36 cellular contexts compared by ENCODE assay signal in the genomic region with DNA sequence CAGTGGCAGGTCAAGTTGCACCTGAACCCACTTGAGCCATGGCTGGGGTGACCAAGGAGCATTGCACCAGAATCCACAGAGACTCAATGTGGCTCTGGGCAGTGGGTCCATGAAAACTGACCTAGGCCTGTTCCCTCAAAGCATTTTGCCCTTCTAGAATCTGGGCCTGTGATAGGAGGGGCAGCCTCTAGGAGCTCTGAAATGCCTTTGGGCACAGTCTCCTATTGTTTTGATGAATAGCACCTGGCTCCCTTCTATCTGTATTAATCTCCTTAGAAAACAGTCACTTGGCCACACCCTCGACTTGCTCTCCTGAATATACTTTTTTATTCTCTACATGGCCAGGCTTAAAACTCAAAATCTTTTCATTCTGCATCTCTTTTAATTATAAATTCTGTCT.
"Had no signal": no experiment of that assay in that cellular context is flagged by ENCODE, and none has a peak within 500 bp of the region (broad histone marks: within the 10 kb centered on the region; RNA-seq: fewer than 3 reads in every experiment).

No MANE protein-coding gene starts in this region.

- H3K36me3 ChIP-seq: ascending aorta, cardiac muscle cell, MG63, WERI-Rb-1 had no signal

- H3K36me3 Mint-ChIP-seq: activated naive CD4-positive, alpha-beta T cell treated with anti-CD3 and anti-CD28 coated beads, Interleukin-2, amount 50 U/mL, for 24 hours had no signal

- H3K27me3 Mint-ChIP-seq: activated naive CD4-positive, alpha-beta T cell treated with anti-CD3 and anti-CD28 coated beads, Interleukin-2, amount 50 U/mL, for 24 hours; activated naive CD8-positive, alpha-beta T cell treated with anti-CD3 and anti-CD28 coated beads, Interleukin-2, amount 10 ng/mL, durations not matched to agents 7 days and 5 days; activated T-cell treated with anti-CD3 and anti-CD28 coated beads, Interleukin-2, amount 50 U/mL, for 24 hours had no signal

- H3K27ac Mint-ChIP-seq: activated CD4-positive, alpha-beta T cell treated with anti-CD3 and anti-CD28 coated beads for 36 hours; activated CD4-positive, alpha-beta T cell treated with anti-CD3 and anti-CD28 coated beads, Interleukin-2, amount 10 ng/mL, durations not matched to agents 7 days and 5 days; activated CD8-positive, alpha-beta T cell treated with anti-CD3 and anti-CD28 coated beads, Interleukin-2, amount 10 ng/mL, durations not matched to agents 7 days and 5 days; activated naive CD4-positive, alpha-beta T cell treated with anti-CD3 and anti-CD28 coated beads, Interleukin-2, amount 50 U/mL, for 24 hours; activated naive CD8-positive, alpha-beta T cell treated with anti-CD3 and anti-CD28 coated beads, Interleukin-2, amount 10 ng/mL, durations not matched to agents 7 days and 5 days; activated T-cell treated with anti-CD3 and anti-CD28 coated beads, Interleukin-2, amount 50 U/mL, for 24 hours; activated T-helper 2 cell treated with anti-CD3 and anti-CD28 coated beads, Interferon-gamma antibody, Interleukin-2, Interleukin-4, amounts not matched to agents 10 μg/mL and 5 μg/mL and 100 μg/mL, durations not matched to agents 14 hours and 24 hours and 36 hours had no signal

- H3K9me3 Mint-ChIP-seq: activated CD4-positive, alpha-beta T cell treated with anti-CD3 and anti-CD28 coated beads, Interleukin-2, amount 10 ng/mL, durations not matched to agents 7 days and 5 days; activated naive CD4-positive, alpha-beta T cell treated with anti-CD3 and anti-CD28 coated beads, Interleukin-2, amount 50 U/mL, for 24 hours; activated T-cell treated with anti-CD3 and anti-CD28 coated beads, Interleukin-2, amount 50 U/mL, for 24 hours; central memory CD8-positive, alpha-beta T cell had no signal

- H3K4me1 Mint-ChIP-seq: activated CD4-positive, alpha-beta T cell treated with anti-CD3 and anti-CD28 coated beads for 36 hours; activated CD4-positive, alpha-beta T cell treated with anti-CD3 and anti-CD28 coated beads, Interleukin-2, amount 10 ng/mL, durations not matched to agents 7 days and 5 days; central memory CD8-positive, alpha-beta T cell had no signal

- H3K4me3 Mint-ChIP-seq: activated CD4-positive, alpha-beta T cell treated with anti-CD3 and anti-CD28 coated beads for 36 hours; activated CD4-positive, alpha-beta T cell treated with anti-CD3 and anti-CD28 coated beads, Interleukin-2, amount 10 ng/mL, durations not matched to agents 7 days and 5 days; activated CD8-positive, alpha-beta T cell treated with anti-CD3 and anti-CD28 coated beads, Interleukin-2, amount 10 ng/mL, durations not matched to agents 7 days and 5 days; activated naive CD4-positive, alpha-beta T cell treated with anti-CD3 and anti-CD28 coated beads, Interleukin-2, amount 50 U/mL, for 24 hours; activated naive CD8-positive, alpha-beta T cell treated with anti-CD3 and anti-CD28 coated beads, Interleukin-2, amount 10 ng/mL, durations not matched to agents 7 days and 5 days; activated T-cell treated with anti-CD3 and anti-CD28 coated beads, Interleukin-2, amount 50 U/mL, for 24 hours; central memory CD8-positive, alpha-beta T cell had no signal

- H3K4me1 ChIP-seq: ascending aorta had no signal

- DNase-seq: activated CD4-positive, alpha-beta T cell treated with anti-CD3 and anti-CD28 coated beads for 36 hours; activated CD4-positive, alpha-beta T cell treated with anti-CD3 and anti-CD28 coated beads, Interleukin-2, amount 10 ng/mL, durations not matched to agents 7 days and 5 days; activated CD4-positive, alpha-beta T cell treated with anti-CD3 and anti-CD28 coated beads, Interleukin-2, amount 50 U/mL, for 48 hours; activated CD8-positive, alpha-beta T cell treated with anti-CD3 and anti-CD28 coated beads, Interleukin-2, amount 10 ng/mL, durations not matched to agents 7 days and 5 days; activated gamma-delta T cell; activated naive CD4-positive, alpha-beta T cell treated with Interleukin-2 at 50 U/mL for 16 hours; activated naive CD8-positive, alpha-beta T cell treated with anti-CD3 and anti-CD28 coated beads, Interleukin-2, amount 10 ng/mL, durations not matched to agents 7 days and 5 days; activated T-cell treated with anti-CD3 and anti-CD28 coated beads, Interleukin-2, amount 50 U/mL, for 24 hours; amygdala; Kasumi-1; KBM-7; MG63; NCI-H1048; NCI-H1105 treated with DMSO at 0.1 percent for 48 hours; NCI-H1436; NCI-H1694 treated with DMSO at 0.1 percent for 48 hours; NCI-H2029; NCI-H2171 treated with DMSO at 0.1 percent for 48 hours; NCI-H2227 treated with DMSO at 0.1 percent for 48 hours; NCI-H446; NCI-H510A treated with DMSO at 0.1 percent for 48 hours; NCI-H526 treated with DMSO at 0.1 percent for 48 hours; NCI-H774; PC-9; SIG-M5; T-helper 1 cell; T1000; WERI-Rb-1 had no signal

- ATAC-seq: activated CD4-positive, alpha-beta T cell treated with anti-CD3 and anti-CD28 coated beads for 36 hours; activated CD8-positive, alpha-beta T cell treated with anti-CD3 and anti-CD28 coated beads, Interleukin-2, amount 10 ng/mL, durations not matched to agents 7 days and 5 days; Right ventricle myocardium inferior; SK-N-SH treated with all-trans-retinoic acid at 6 μM for 48 hours had no signal

- H3K4me3 ChIP-seq: ascending aorta, cardiac muscle cell, MG63, PC-9 had no signal

- H3K27ac ChIP-seq: ascending aorta, cardiac muscle cell, PC-9, RWPE1, WERI-Rb-1 had no signal

- H3K4me2 ChIP-seq: PC-9 had no signal

- H2AFZ ChIP-seq: PC-9 had no signal

- H3K9me3 ChIP-seq: ascending aorta, MG63 had no signal
